8 cellular contexts compared by ENCODE assay signal in genomic region chr2:185208261-185208660, GRCh38.
A peak's percentile ranks its signal among the peaks of the same experiment; 100 is the strongest.
DNase-seq lines count a peak whose midpoint lies in the region; ATAC-seq and TF ChIP-seq lines count a peak whose summit lies in the region.

No MANE protein-coding gene starts in this region.

- H4K91ac ChIP-seq in H9 (ENCODE audit: insufficient read length, low read depth, low read length) = no peak overlapping the region

- no peak overlapping the region for H3K56ac ChIP-seq in H9 (ENCODE audit: insufficient read length, low read depth, low read length)

- H3K36me3 Mint-ChIP-seq in H9 (ENCODE audit: insufficient read depth in 1 of 3, low read depth in 3 of 3) (no peaks in the 10 kb centered on the region), T-helper 17 cell (ENCODE audit: low read depth) (no peaks in the 10 kb centered on the region)

- H3K9me3 ChIP-seq in BE2C (no peaks in the 10 kb centered on the region), H9 (ENCODE audit: control insufficient read depth, low read depth, low read length) (no peaks in the 10 kb centered on the region), gastroesophageal sphincter (no peaks in the 10 kb centered on the region), T-helper 17 cell (ENCODE audit: control insufficient read depth, low read length, poor library complexity, severe bottlenecking) (no peaks in the 10 kb centered on the region)

- H4K5ac ChIP-seq in H9 (ENCODE audit: insufficient read length, low read depth, low read length) = no peak overlapping the region

- no peaks in the 10 kb centered on the region for H4K20me1 ChIP-seq in H9 (ENCODE audit: control insufficient read depth, insufficient read depth, insufficient read length)

- no peak for ATAC-seq in gastroesophageal sphincter
- no peak for ATAC-seq in T-helper 17 cell
- no peak for ATAC-seq in HG03342 (IDR thresholded peaks at IDR 0.05; ENCODE audit: unreplicated experiment)

- no peak overlapping the region for H2AFZ ChIP-seq in H9 (ENCODE audit: low read length)

- no peak overlapping the region for H3K23ac ChIP-seq in H9 (ENCODE audit: insufficient read length, low read depth, low read length)

- H3K79me2 ChIP-seq in H9 (ENCODE audit: insufficient read depth, low read length) = no peaks in the 10 kb centered on the region

- H3K27me3 ChIP-seq in BE2C (no peaks in the 10 kb centered on the region), H9 (ENCODE audit: insufficient read depth, low read length) (no peaks in the 10 kb centered on the region), gastroesophageal sphincter (no peaks in the 10 kb centered on the region)

- H3K27ac Mint-ChIP-seq in H9 = no peak overlapping the region
- no peak overlapping the region for H3K27ac Mint-ChIP-seq in T-helper 17 cell

- H2BK12ac ChIP-seq in H9 (ENCODE audit: insufficient read length, low read depth, low read length) = no peak overlapping the region

- no peak overlapping the region for H3K4me3 ChIP-seq in BE2C (ENCODE audit: low read depth, low read length)
- H3K4me3 ChIP-seq in gastroesophageal sphincter = no peak overlapping the region

- peak; percentile 61 for DNase-seq in BE2C
- DNase-seq in H9 = peak; percentile 66
- peak; percentile 82 for DNase-seq in NCI-H82 (lab: John Stamatoyannopoulos, UW)
- DNase-seq in globus pallidus (ENCODE audit: low spot score) = peak; percentile 20
- DNase-seq in T-helper 17 cell = no peak
- DNase-seq in stimulated activated CD4-positive, alpha-beta T cell treated with anti-CD3 and anti-CD28 coated beads, Interleukin-4, amount 100 ng/mL, for 1 hour = no peak

- no peak overlapping the region for H2BK20ac ChIP-seq in H9 (ENCODE audit: low read depth, low read length, poor library complexity, severe bottlenecking)

- H3T11ph ChIP-seq in H9 (ENCODE audit: low read length) = no peak overlapping the region

- H3K9me3 Mint-ChIP-seq in H9 = peaks cover 0 to 2% of the 10 kb centered on the region in 2 experiments; a peak in 1 of 5 replicates

- no peak overlapping the region for H2BK15ac ChIP-seq in H9 (ENCODE audit: low read depth, low read length)

- H3K4me1 ChIP-seq in BE2C (no peaks in the 10 kb centered on the region), H9 (ENCODE audit: insufficient read depth, low read length) (no peaks in the 10 kb centered on the region), gastroesophageal sphincter (no peaks in the 10 kb centered on the region)

- H2BK5ac ChIP-seq in H9 (ENCODE audit: insufficient read length, low read length) = no peak overlapping the region

- no peaks in the 10 kb centered on the region for H3K27me3 Mint-ChIP-seq in H9 (ENCODE audit: low read depth)
- no peaks in the 10 kb centered on the region for H3K27me3 Mint-ChIP-seq in T-helper 17 cell

- no peak overlapping the region for H3K18ac ChIP-seq in H9 (ENCODE audit: insufficient read length, low read depth, low read length)

- no peak overlapping the region for H3K9ac ChIP-seq in H9 (ENCODE audit: extremely low read depth, insufficient read length, low read length)

- TF ChIP-seq POLR2A in gastroesophageal sphincter (IDR thresholded peaks at IDR 0.05) = no peak

- H3K4me1 Mint-ChIP-seq in H9 (no peaks in the 10 kb centered on the region), T-helper 17 cell (no peaks in the 10 kb centered on the region)

- no peak overlapping the region for H2AK5ac ChIP-seq in H9 (ENCODE audit: insufficient read length, low read length)

- no peak overlapping the region for H3K4me3 Mint-ChIP-seq in H9
- no peak overlapping the region for H3K4me3 Mint-ChIP-seq in T-helper 17 cell

- no peaks in the 10 kb centered on the region for H3K79me1 ChIP-seq in H9 (ENCODE audit: insufficient read depth, low read depth, low read length, poor library complexity, severe bottlenecking)

- H3K23me2 ChIP-seq in H9 (ENCODE audit: insufficient read length, low read depth, low read length, poor library complexity, severe bottlenecking) = no peaks in the 10 kb centered on the region

- H3K4me2 ChIP-seq in H9 (ENCODE audit: insufficient read depth, insufficient read length, low read length) = no peak overlapping the region

- H3K27ac ChIP-seq in H9 (ENCODE audit: insufficient read length, low read depth, low read length) = no peak overlapping the region
- no peak overlapping the region for H3K27ac ChIP-seq in gastroesophageal sphincter

- TF ChIP-seq EP300 in gastroesophageal sphincter (IDR thresholded peaks at IDR 0.05) = no peak

- H3K36me3 ChIP-seq in BE2C = no peaks in the 10 kb centered on the region
- H3K36me3 ChIP-seq in gastroesophageal sphincter = no peaks in the 10 kb centered on the region

- no peak overlapping the region for H3K4ac ChIP-seq in H9 (ENCODE audit: low read depth, low read length)

- no peak overlapping the region for H4K8ac ChIP-seq in H9 (replicated peaks; ENCODE audit: insufficient read length, low read depth, low read length)

- no peak overlapping the region for H3K14ac ChIP-seq in H9 (ENCODE audit: insufficient read depth, low read length)

- no CpG with 5 or more reads among the region's 1 CpG for WGBS in H9 (ENCODE audit: extremely low coverage, insufficient read length, low lambda C conversion rate)
- 17 to 29% methylated on average over 1 of the region's 1 CpG for WGBS in gastroesophageal sphincter (ENCODE audit: low coverage in 1 of 2), 2 donors

- H2BK120ac ChIP-seq in H9 (ENCODE audit: low read depth, low read length, poor library complexity, severe bottlenecking) = no peak overlapping the region

- TF ChIP-seq CTCF in BE2C (IDR thresholded peaks at IDR 0.05; ENCODE audit: low read depth, low read length) = peak; percentile 73
- TF ChIP-seq CTCF in H9 (conservative IDR thresholded peaks at IDR 0.05) = peak; percentile 84
- TF ChIP-seq CTCF in gastroesophageal sphincter (IDR thresholded peaks at IDR 0.05) = no peak

Comparison
In these comparisons a context has a peak if more than half of its experiments do, and no peak if none do; other contexts are left out.
1. DNase-seq: peak in BE2C (single experiment), H9 (single experiment), NCI-H82 (single experiment) and globus pallidus (single experiment); none in T-helper 17 cell (0 of 3) and stimulated activated CD4-positive, alpha-beta T cell treated with anti-CD3 and anti-CD28 coated beads, Interleukin-4, amount 100 ng/mL, for 1 hour (single experiment).
2. CTCF ChIP-seq: peak in BE2C (single experiment) and H9 (single experiment); none in gastroesophageal sphincter (0 of 4).